In the genomic region with DNA sequence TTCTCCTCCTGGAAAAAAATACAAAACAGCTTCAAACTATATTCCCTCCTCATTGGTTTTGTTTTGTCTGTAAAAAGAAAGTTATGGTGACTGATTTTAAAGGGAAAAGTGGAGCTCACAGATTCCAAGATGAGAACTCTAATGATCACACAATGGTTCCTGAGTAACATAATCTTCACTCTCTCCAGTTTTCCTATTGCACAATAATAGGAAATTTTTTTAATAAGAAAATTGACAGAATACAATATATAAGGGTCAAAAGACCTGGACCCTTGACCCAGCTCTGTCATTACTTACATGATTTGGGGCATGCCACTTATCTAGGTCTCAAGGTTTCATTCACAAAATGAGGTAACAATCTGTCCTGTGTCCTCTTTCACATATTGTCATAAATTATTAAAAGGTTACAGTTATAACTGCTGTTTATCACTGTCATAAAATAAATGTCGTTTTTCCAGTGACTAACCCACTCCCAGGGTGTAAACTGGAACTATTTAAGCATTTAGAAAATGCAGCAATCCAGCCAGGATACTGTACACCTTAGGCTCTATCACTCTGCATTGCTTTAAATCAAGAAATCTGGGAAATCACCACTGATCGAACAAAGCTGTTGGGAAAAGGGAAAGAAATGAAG, we compare ENCODE assay signal across 15 cellular contexts. TPM values are rescaled to one million over a fixed set of nuclear protein-coding genes. Genes with fewer than 3 reads are reported as not detected.
DNase-seq lines count a peak whose midpoint lies in the region; ATAC-seq, FAIRE-seq and TF ChIP-seq lines count a peak whose summit lies in the region.
"Had no signal": no experiment of that assay in that cellular context is flagged by ENCODE, and none has a peak within 500 bp of the region (broad histone marks: within the 10 kb centered on the region; RNA-seq: fewer than 3 reads in every experiment).

No MANE protein-coding gene starts in this region.

- TF ChIP-seq POLR2A in esophagus muscularis mucosa (IDR thresholded peaks at IDR 0.05; ENCODE audit: low read depth) (no peak), thyroid gland (IDR thresholded peaks at IDR 0.05) (no peak)

- ATAC-seq in activated T-cell treated with anti-CD3 and anti-CD28 coated beads, Interleukin-2, amount 50 U/mL, for 4 hours, result no peak
- ATAC-seq in HG03457 (IDR thresholded peaks at IDR 0.05; ENCODE audit: unreplicated experiment), result no peak

- CTCF ChIA-PET in activated CD4-positive, alpha-beta memory T cell treated with anti-CD3 and anti-CD28 coated beads for 36 hours (lab: Charles Lee), result interaction anchor here (1.0 to 1.3 kb wide), 5 partner anchors 9 to 77 kb away, joined by 3 to 5 read pairs (median 4); no protein-coding TSS in a partner anchor

- no peak for TF ChIP-seq EP300 in esophagus muscularis mucosa (IDR thresholded peaks at IDR 0.05)

- H3K9me3 ChIP-seq in esophagus muscularis mucosa, result no peaks in the 10 kb centered on the region
- no peaks in the 10 kb centered on the region for H3K9me3 ChIP-seq in thyroid gland
- H3K9me3 ChIP-seq: ascending aorta, thoracic aorta had no signal

- H3K27ac ChIP-seq in esophagus muscularis mucosa (replicated peaks in 1 of 4), result peak overlapping the region in 3 of 4 donors; percentile 16 to 57 (median 45)
- peak overlapping the region in 2 of 3 donors; percentile 19 to 34 for H3K27ac ChIP-seq in thyroid gland
- H3K27ac ChIP-seq: neural progenitor cell had no signal

- no peak for TF ChIP-seq CTCF in esophagus muscularis mucosa (IDR thresholded peaks at IDR 0.05)
- TF ChIP-seq CTCF in thyroid gland (IDR thresholded peaks at IDR 0.05), result no peak
- no peak for TF ChIP-seq CTCF in osteocyte (IDR thresholded peaks at IDR 0.05)
- TF ChIP-seq CTCF in D721Med (IDR thresholded peaks at IDR 0.05; ENCODE audit: insufficient read depth, missing control alignments), result no peak

- H3K4me1 Mint-ChIP-seq in activated T-cell treated with anti-CD3 and anti-CD28 coated beads, Interleukin-2, amount 50 U/mL, for 4 hours (ENCODE audit: low read depth), result peaks cover 74% of the 10 kb centered on the region
- H3K4me1 Mint-ChIP-seq in activated CD4-positive, alpha-beta memory T cell treated with anti-CD3 and anti-CD28 coated beads for 36 hours (ENCODE audit: low read depth), result peaks cover 65% of the 10 kb centered on the region
- peaks cover 4% of the 10 kb centered on the region for H3K4me1 Mint-ChIP-seq in osteocyte (ENCODE audit: unreplicated experiment)

- H3K36me3 ChIP-seq in esophagus muscularis mucosa (peaks cover 0 to 15% (median 0%) of the 10 kb centered on the region in 4 donors), thyroid gland (no peaks in the 10 kb centered on the region)
- H3K36me3 ChIP-seq: neural progenitor cell, thoracic aorta had no signal

- peaks cover 18% of the 10 kb centered on the region for H3K36me3 Mint-ChIP-seq in activated T-cell treated with anti-CD3 and anti-CD28 coated beads, Interleukin-2, amount 50 U/mL, for 4 hours (ENCODE audit: insufficient read depth)
- H3K36me3 Mint-ChIP-seq in activated CD4-positive, alpha-beta memory T cell treated with anti-CD3 and anti-CD28 coated beads for 36 hours, result peaks cover 30% of the 10 kb centered on the region
- H3K36me3 Mint-ChIP-seq in osteocyte (ENCODE audit: unreplicated experiment), result no peaks in the 10 kb centered on the region

- H3K27me3 ChIP-seq in esophagus muscularis mucosa (no peaks in the 10 kb centered on the region), thyroid gland (no peaks in the 10 kb centered on the region)
- H3K27me3 ChIP-seq: ascending aorta had no signal

- peak overlapping the region; percentile 73 for H3K27ac Mint-ChIP-seq in activated CD4-positive, alpha-beta memory T cell treated with anti-CD3 and anti-CD28 coated beads for 36 hours
- no peak overlapping the region for H3K27ac Mint-ChIP-seq in osteocyte (ENCODE audit: unreplicated experiment)
- H3K27ac Mint-ChIP-seq: endodermal cell, neural progenitor cell had no signal

- peak overlapping the region; percentile 70 for H3K4me3 Mint-ChIP-seq in activated T-cell treated with anti-CD3 and anti-CD28 coated beads, Interleukin-2, amount 50 U/mL, for 4 hours
- peak overlapping the region; percentile 90 for H3K4me3 Mint-ChIP-seq in activated CD4-positive, alpha-beta memory T cell treated with anti-CD3 and anti-CD28 coated beads for 36 hours
- no peak overlapping the region for H3K4me3 Mint-ChIP-seq in osteocyte (ENCODE audit: unreplicated experiment)
- H3K4me3 Mint-ChIP-seq: endodermal cell, neural progenitor cell had no signal

- 47% methylated on average over 2 of the region's 2 CpGs for WGBS in esophagus muscularis mucosa
- 15 to 26% methylated on average over 2 of the region's 2 CpGs for WGBS in thyroid gland, 2 donors

- intact Hi-C loops in activated CD4-positive, alpha-beta memory T cell treated with anti-CD3 and anti-CD28 coated beads for 36 hours (cut with micrococcal nuclease), result loop anchor here (1.0 to 2.0 kb wide), 3 partner anchors 9 to 68 kb away; no protein-coding TSS in a partner anchor
- intact Hi-C loops in esophagus muscularis mucosa (cut with DNase I), result no loop called here
- intact Hi-C loops in thyroid gland (cut with DNase I), result no loop called here

- H3K27me3 Mint-ChIP-seq in activated T-cell treated with anti-CD3 and anti-CD28 coated beads, Interleukin-2, amount 50 U/mL, for 4 hours (ENCODE audit: low read depth), result no peaks in the 10 kb centered on the region
- H3K27me3 Mint-ChIP-seq in activated CD4-positive, alpha-beta memory T cell treated with anti-CD3 and anti-CD28 coated beads for 36 hours, result no peaks in the 10 kb centered on the region
- peaks cover 76% of the 10 kb centered on the region for H3K27me3 Mint-ChIP-seq in osteocyte (ENCODE audit: unreplicated experiment)

- H3K4me1 ChIP-seq in esophagus muscularis mucosa (peaks cover 36 to 50% (median 47%) of the 10 kb centered on the region in 4 donors), thyroid gland (peaks cover 12 to 22% of the 10 kb centered on the region in 2 donors)

- FAIRE-seq in D721Med (lab: Jason Lieb, UNC), result no peak

- peak overlapping the region in 1 of 4 donors; percentile 14 for H3K4me3 ChIP-seq in esophagus muscularis mucosa
- H3K4me3 ChIP-seq in thyroid gland (replicated peaks in 1 of 3), result no peak overlapping the region
- H3K4me3 ChIP-seq: ascending aorta, neural progenitor cell had no signal

- peaks cover 5% of the 10 kb centered on the region for H3K9me3 Mint-ChIP-seq in activated T-cell treated with anti-CD3 and anti-CD28 coated beads, Interleukin-2, amount 50 U/mL, for 4 hours
- H3K9me3 Mint-ChIP-seq in activated CD4-positive, alpha-beta memory T cell treated with anti-CD3 and anti-CD28 coated beads for 36 hours, result no peaks in the 10 kb centered on the region
- no peaks in the 10 kb centered on the region for H3K9me3 Mint-ChIP-seq in osteocyte (ENCODE audit: unreplicated experiment)
- H3K9me3 Mint-ChIP-seq: endodermal cell had no signal

- DNase-seq in activated T-cell treated with anti-CD3 and anti-CD28 coated beads, Interleukin-2, amount 50 U/mL, for 4 hours, result no peak
- no peak for DNase-seq in activated T-cell treated with anti-CD3 and anti-CD28 coated beads, Interleukin-2, amount 50 U/mL, for 1 hour
- DNase-seq in activated CD4-positive, alpha-beta memory T cell treated with anti-CD3 and anti-CD28 coated beads for 36 hours, result no peak
- no peak for DNase-seq in esophagus muscularis mucosa (ENCODE audit: extremely low spot score)
- DNase-seq in thyroid gland, result no peak
- no peak for DNase-seq in osteocyte (ENCODE audit: extremely low spot score, unreplicated experiment)
- DNase-seq in D721Med (ENCODE audit: insufficient read length, low spot score), result no peak
- DNase-seq: ACHN, endodermal cell, NCI-H226, OCI-M1 had no signal

- POLR2A ChIA-PET in activated CD4-positive, alpha-beta memory T cell treated with anti-CD3 and anti-CD28 coated beads for 36 hours (lab: Charles Lee), result interaction anchor here (1.0 to 2.4 kb wide), 3 partner anchors 9 to 68 kb away, joined by 3 to 6 read pairs (median 3); no protein-coding TSS in a partner anchor

RNA-seq across cellular contexts. Expression of a gene that starts 4.1 kb away (rescaled TPM):
- 10 to 100 TPM; 24.8 to 33.1 (median 32.4) TPM for total RNA-seq in activated T-cell treated with anti-CD3 and anti-CD28 coated beads, Interleukin-2, amount 50 U/mL, for 4 hours
- 10 to 100 TPM; 71.9 to 76.7 TPM for total RNA-seq in activated CD4-positive, alpha-beta memory T cell treated with anti-CD3 and anti-CD28 coated beads for 36 hours
- total RNA-seq in esophagus muscularis mucosa (10 to 100 TPM in 3 of 4 donors, 1 to 10 TPM in 1; 9.9 to 21.4 (median 15.2) TPM), thyroid gland (10 to 100 TPM; 20.4 to 59.6 (median 39.8) TPM), osteocyte (0.38 TPM in 1 of 2 replicates, not detected in the other)
